18 cellular contexts compared by ENCODE assay signal in genomic region chr6:80331522-80331921, GRCh38.
DNase-seq lines count a peak whose midpoint lies in the region; ATAC-seq, FAIRE-seq and TF ChIP-seq lines count a peak whose summit lies in the region.
"Had no signal": no experiment of that assay in that cellular context is flagged by ENCODE, and none has a peak within 500 bp of the region (broad histone marks: within the 10 kb centered on the region; RNA-seq: fewer than 3 reads in every experiment).

No MANE protein-coding gene starts in this region.

- peak overlapping the region; percentile 23 for H3K4me3 ChIP-seq in iPS-15b (ENCODE audit: low read depth, low read length)
- H3K4me3 ChIP-seq: ascending aorta, colonic mucosa, heart left ventricle had no signal

- no peaks in the 10 kb centered on the region for H3K36me3 ChIP-seq in iPS-15b (ENCODE audit: control insufficient read depth, insufficient read depth, low read length)
- H3K36me3 ChIP-seq: ascending aorta, colonic mucosa, heart left ventricle had no signal

- no peak for ATAC-seq in foreskin keratinocyte
- ATAC-seq: esophagus mucosa; stimulated activated naive CD8-positive, alpha-beta T cell treated with anti-CD3 and anti-CD28 coated beads, Interleukin-15, Interleukin-2, amounts not matched to agents 100 U/mL and 50 U/mL, for 24 hours had no signal

- no peaks in the 10 kb centered on the region for H3K9me3 ChIP-seq in iPS-15b (ENCODE audit: control insufficient read depth, insufficient read depth, low read length)
- H3K9me3 ChIP-seq: ascending aorta, colonic mucosa, heart left ventricle had no signal

- H3K27ac ChIP-seq in foreskin keratinocyte: no peak overlapping the region
- H3K27ac ChIP-seq: ascending aorta, colonic mucosa, heart left ventricle had no signal

- FAIRE-seq in H54 (lab: Jason Lieb, UNC) (peak; percentile 67), HTR-8/SVneo (lab: Jason Lieb, UNC) (no peak)
- FAIRE-seq: small intestine, urothelium cell line had no signal

- H3K4me1 ChIP-seq in iPS-15b (ENCODE audit: control insufficient read depth, insufficient read depth, low read length) (peaks cover 51% of the 10 kb centered on the region), foreskin keratinocyte (no peaks in the 10 kb centered on the region)
- H3K4me1 ChIP-seq: ascending aorta, colonic mucosa had no signal

- DNase-seq in H54 (ENCODE audit: insufficient read length, low spot score) (no peak), NCI-H146 treated with DMSO at 0.1 percent for 48 hours (lab: John Stamatoyannopoulos, UW; ENCODE audit: unreplicated experiment) (peak; percentile 8), NCI-H524 (lab: John Stamatoyannopoulos, UW) (peak; percentile 55 to 73), AML-193 (lab: John Stamatoyannopoulos, UW) (no peak), HTR-8/SVneo (ENCODE audit: insufficient read length, low spot score) (no peak), GF-D8 (lab: John Stamatoyannopoulos, UW) (no peak), foreskin keratinocyte (no peak)
- DNase-seq: activated CD8-positive, alpha-beta memory T cell treated with anti-CD3 and anti-CD28 coated beads for 24 hours; activated gamma-delta T cell treated with Interleukin-2 at 50 U/mL for 16 hours; colonic mucosa; DND-41; heart left ventricle; small intestine; stimulated activated naive CD8-positive, alpha-beta T cell treated with anti-CD3 and anti-CD28 coated beads, Interleukin-15, Interleukin-2, amounts not matched to agents 100 U/mL and 50 U/mL, for 24 hours had no signal

- H3K9ac ChIP-seq in iPS-15b (ENCODE audit: low read depth, low read length): no peak overlapping the region

- no peak for TF ChIP-seq POLR2A in H54 (IDR thresholded peaks at IDR 0.05; ENCODE audit: low read depth, low read length)

- no peak for TF ChIP-seq CTCF in foreskin keratinocyte (conservative IDR thresholded peaks at IDR 0.05)

- H3K27me3 ChIP-seq in iPS-15b (ENCODE audit: control insufficient read depth, insufficient read depth, low read length): no peaks in the 10 kb centered on the region
- H3K27me3 ChIP-seq in foreskin keratinocyte: no peaks in the 10 kb centered on the region
- H3K27me3 ChIP-seq: ascending aorta, colonic mucosa, heart left ventricle had no signal

Comparison
In these comparisons a context has a peak if more than half of its experiments do, and no peak if none do; other contexts are left out.
1. DNase-seq: peak in NCI-H146 treated with DMSO at 0.1 percent for 48 hours (single experiment) and NCI-H524 (2 of 2); none in H54 (single experiment), AML-193 (0 of 2), HTR-8/SVneo (single experiment), GF-D8 (single experiment) and foreskin keratinocyte (0 of 2).